Comparison of ENCODE assay signal across 8 cellular contexts in the genomic region with DNA sequence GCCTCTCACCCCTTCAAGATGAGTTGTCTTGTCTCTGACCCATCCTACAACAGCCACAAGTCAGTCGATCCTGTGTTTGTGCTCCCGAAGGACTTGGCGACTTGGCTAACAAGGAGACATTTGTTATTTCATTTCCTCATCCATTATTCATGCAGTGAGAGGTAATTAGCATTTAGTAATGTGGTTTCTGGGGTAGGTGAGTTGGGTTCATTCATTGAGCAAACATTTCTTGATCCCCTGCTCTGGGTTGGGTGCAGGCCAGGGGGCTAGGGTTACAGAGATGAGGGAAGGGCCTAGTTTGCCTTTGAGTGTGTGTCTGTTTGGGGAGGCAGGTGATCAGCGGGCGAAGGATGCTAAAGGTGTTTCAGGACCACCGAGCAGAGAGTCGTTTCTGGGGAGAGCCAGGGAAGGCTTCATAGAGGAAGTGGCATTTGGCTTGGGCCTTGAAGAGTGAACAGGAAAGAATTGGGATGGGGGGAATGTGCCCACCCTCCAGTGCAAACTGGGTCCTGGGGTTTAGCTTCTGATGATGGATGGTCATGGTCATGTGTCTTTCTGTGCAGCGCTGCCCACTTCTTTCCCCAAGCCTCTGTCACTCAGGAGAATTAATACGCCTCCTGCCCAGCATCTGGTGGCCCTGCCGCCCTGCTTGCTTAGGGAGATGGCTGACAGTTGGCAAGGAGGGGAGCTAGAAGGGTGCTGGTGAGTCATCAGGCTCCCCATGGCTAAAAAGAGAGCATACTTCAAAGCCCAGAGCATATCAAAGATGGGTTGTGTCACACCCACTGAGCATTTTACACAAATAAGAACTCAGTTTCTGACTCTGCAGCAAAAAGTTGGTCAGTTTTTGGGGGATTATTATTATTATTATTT. TPM values are rescaled to one million over a fixed set of nuclear protein-coding genes. Genes with fewer than 3 reads are reported as not detected.
DNase-seq lines count a peak whose midpoint lies in the region; ATAC-seq, FAIRE-seq and TF ChIP-seq lines count a peak whose summit lies in the region.

No MANE protein-coding gene starts in this region.

- H3K36me3 Mint-ChIP-seq in activated naive CD8-positive, alpha-beta T cell = peaks cover 16% of the 10 kb centered on the region
- H3K36me3 Mint-ChIP-seq in nephron progenitor cell (ENCODE audit: low read depth) = peaks cover 79% of the 10 kb centered on the region
- peaks cover 5% of the 10 kb centered on the region for H3K36me3 Mint-ChIP-seq in Calu3 (ENCODE audit: insufficient read depth, unreplicated experiment)

- peaks cover 37% of the 10 kb centered on the region for H3K4me1 Mint-ChIP-seq in activated naive CD8-positive, alpha-beta T cell (ENCODE audit: low read depth)
- H3K4me1 Mint-ChIP-seq in nephron progenitor cell = peaks cover 64% of the 10 kb centered on the region
- no peaks in the 10 kb centered on the region for H3K4me1 Mint-ChIP-seq in Calu3 (ENCODE audit: low read depth, unreplicated experiment)

- TF ChIP-seq POLR2A in H54 (IDR thresholded peaks at IDR 0.05; ENCODE audit: low read depth, low read length) = no peak

- H3K27me3 Mint-ChIP-seq in activated naive CD8-positive, alpha-beta T cell = no peaks in the 10 kb centered on the region
- H3K27me3 Mint-ChIP-seq in nephron progenitor cell (ENCODE audit: low read depth, poor library complexity) (peaks cover 4% of the 10 kb centered on the region), Calu3 (ENCODE audit: unreplicated experiment) (no peaks in the 10 kb centered on the region)

- FAIRE-seq in H54 (lab: Jason Lieb, UNC) = peak; percentile 66

- no peak for ATAC-seq in GM19452 (IDR thresholded peaks at IDR 0.05; ENCODE audit: unreplicated experiment)
- ATAC-seq in GM19328 (IDR thresholded peaks at IDR 0.05; ENCODE audit: unreplicated experiment) = no peak
- ATAC-seq in HG03469 (IDR thresholded peaks at IDR 0.05; ENCODE audit: unreplicated experiment) = no peak

- CTCF ChIA-PET in Calu3 (lab: Charles Lee) = no interaction called here

- DNase-seq in H54 (ENCODE audit: insufficient read length, low spot score) = peak; percentile 91
- peak; percentile 90 for DNase-seq in NCI-H510A treated with DMSO at 0.1 percent for 48 hours (lab: John Stamatoyannopoulos, UW)
- DNase-seq in nephron progenitor cell = no peak
- DNase-seq in Calu3 = no peak

- no peaks in the 10 kb centered on the region for H3K9me3 Mint-ChIP-seq in activated naive CD8-positive, alpha-beta T cell (ENCODE audit: low read depth)
- peaks cover 43% of the 10 kb centered on the region for H3K9me3 Mint-ChIP-seq in nephron progenitor cell
- no peaks in the 10 kb centered on the region for H3K9me3 Mint-ChIP-seq in Calu3 (ENCODE audit: low read depth, unreplicated experiment)

- H3K27ac Mint-ChIP-seq in activated naive CD8-positive, alpha-beta T cell = peak overlapping the region; percentile 41
- H3K27ac Mint-ChIP-seq in nephron progenitor cell = peak overlapping the region; percentile 95
- H3K27ac Mint-ChIP-seq in Calu3 (ENCODE audit: unreplicated experiment) = no peak overlapping the region

- H3K4me3 Mint-ChIP-seq in activated naive CD8-positive, alpha-beta T cell = peak overlapping the region; percentile 66
- H3K4me3 Mint-ChIP-seq in nephron progenitor cell = peak overlapping the region; percentile 56
- H3K4me3 Mint-ChIP-seq in Calu3 (ENCODE audit: low read depth, unreplicated experiment) = no peak overlapping the region

- intact Hi-C loops in Calu3 (cut with micrococcal nuclease; ENCODE audit: unreplicated experiment) = no loop called here

- no peak for TF ChIP-seq CTCF in nephron progenitor cell (IDR thresholded peaks at IDR 0.05)
- no peak for TF ChIP-seq CTCF in Calu3 (IDR thresholded peaks at IDR 0.05; ENCODE audit: unreplicated experiment)

- no TSS peak for BruUV-seq in Calu3 (replicated peaks; lab: Mats Ljungman, UMichigan)

RNA-seq across cellular contexts. Expression of gene MSI2, which starts 38.5 kb away (rescaled TPM):
- total RNA-seq in Calu3 (2022) = 66.4 and 69.5 TPM in 2 replicates

Comparison
In these comparisons a context has a peak if more than half of its experiments do, and no peak if none do; other contexts are left out.
1. DNase-seq: peak in H54 (single experiment) and NCI-H510A treated with DMSO at 0.1 percent for 48 hours (single experiment); none in nephron progenitor cell (single experiment) and Calu3 (single experiment).